1 cellular context compared by ENCODE assay signal in genomic region chr7:39948932-39949928, GRCh38.
TF ChIP-seq lines count a peak whose summit lies in the region.

No MANE protein-coding gene starts in this region.

TF ChIP-seq in GM12878, 131 proteins besides CTCF, POLR2A, EP300 and RAD21 (continued from another document):
- TF ChIP-seq, protein P1, sequence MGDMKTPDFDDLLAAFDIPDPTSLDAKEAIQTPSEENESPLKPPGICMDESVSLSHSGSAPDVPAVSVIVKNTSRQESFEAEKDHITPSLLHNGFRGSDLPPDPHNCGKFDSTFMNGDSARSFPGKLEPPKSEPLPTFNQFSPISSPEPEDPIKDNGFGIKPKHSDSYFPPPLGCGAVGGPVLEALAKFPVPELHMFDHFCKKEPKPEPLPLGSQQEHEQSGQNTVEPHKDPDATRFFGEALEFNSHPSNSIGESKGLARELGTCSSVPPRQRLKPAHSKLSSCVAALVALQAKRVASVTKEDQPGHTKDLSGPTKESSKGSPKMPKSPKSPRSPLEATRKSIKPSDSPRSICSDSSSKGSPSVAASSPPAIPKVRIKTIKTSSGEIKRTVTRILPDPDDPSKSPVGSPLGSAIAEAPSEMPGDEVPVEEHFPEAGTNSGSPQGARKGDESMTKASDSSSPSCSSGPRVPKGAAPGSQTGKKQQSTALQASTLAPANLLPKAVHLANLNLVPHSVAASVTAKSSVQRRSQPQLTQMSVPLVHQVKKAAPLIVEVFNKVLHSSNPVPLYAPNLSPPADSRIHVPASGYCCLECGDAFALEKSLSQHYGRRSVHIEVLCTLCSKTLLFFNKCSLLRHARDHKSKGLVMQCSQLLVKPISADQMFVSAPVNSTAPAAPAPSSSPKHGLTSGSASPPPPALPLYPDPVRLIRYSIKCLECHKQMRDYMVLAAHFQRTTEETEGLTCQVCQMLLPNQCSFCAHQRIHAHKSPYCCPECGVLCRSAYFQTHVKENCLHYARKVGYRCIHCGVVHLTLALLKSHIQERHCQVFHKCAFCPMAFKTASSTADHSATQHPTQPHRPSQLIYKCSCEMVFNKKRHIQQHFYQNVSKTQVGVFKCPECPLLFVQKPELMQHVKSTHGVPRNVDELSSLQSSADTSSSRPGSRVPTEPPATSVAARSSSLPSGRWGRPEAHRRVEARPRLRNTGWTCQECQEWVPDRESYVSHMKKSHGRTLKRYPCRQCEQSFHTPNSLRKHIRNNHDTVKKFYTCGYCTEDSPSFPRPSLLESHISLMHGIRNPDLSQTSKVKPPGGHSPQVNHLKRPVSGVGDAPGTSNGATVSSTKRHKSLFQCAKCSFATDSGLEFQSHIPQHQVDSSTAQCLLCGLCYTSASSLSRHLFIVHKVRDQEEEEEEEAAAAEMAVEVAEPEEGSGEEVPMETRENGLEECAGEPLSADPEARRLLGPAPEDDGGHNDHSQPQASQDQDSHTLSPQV (IDR thresholded peaks at IDR 0.05) = no peak
- peak; percentile 61 for TF ChIP-seq IKZF1 (conservative IDR thresholded peaks at IDR 0.05)
- TF ChIP-seq, protein P2, sequence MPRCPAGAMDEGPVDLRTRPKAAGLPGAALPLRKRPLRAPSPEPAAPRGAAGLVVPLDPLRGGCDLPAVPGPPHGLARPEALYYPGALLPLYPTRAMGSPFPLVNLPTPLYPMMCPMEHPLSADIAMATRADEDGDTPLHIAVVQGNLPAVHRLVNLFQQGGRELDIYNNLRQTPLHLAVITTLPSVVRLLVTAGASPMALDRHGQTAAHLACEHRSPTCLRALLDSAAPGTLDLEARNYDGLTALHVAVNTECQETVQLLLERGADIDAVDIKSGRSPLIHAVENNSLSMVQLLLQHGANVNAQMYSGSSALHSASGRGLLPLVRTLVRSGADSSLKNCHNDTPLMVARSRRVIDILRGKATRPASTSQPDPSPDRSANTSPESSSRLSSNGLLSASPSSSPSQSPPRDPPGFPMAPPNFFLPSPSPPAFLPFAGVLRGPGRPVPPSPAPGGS (IDR thresholded peaks at IDR 0.05; ENCODE audit: borderline replicate concordance, insufficient read depth, low read depth, low read length, poor library complexity, severe bottlenecking) = no peak
- no peak for TF ChIP-seq HDAC2 (IDR thresholded peaks at IDR 0.05)
- 0 out of 2 replicates have a peak, but pooled peaks have one; percentile 21 for TF ChIP-seq JUND (IDR thresholded peaks at IDR 0.05; ENCODE audit: low read depth, low read length)
- TF ChIP-seq PBX3 (IDR thresholded peaks at IDR 0.05; ENCODE audit: insufficient replicate concordance, low read depth, low read length) = no peak
- TF ChIP-seq CEBPZ (IDR thresholded peaks at IDR 0.05; ENCODE audit: low read depth, low read length) = no peak
- TF ChIP-seq MTA3 (IDR thresholded peaks at IDR 0.05; ENCODE audit: borderline replicate concordance, low read length) = no peak
- TF ChIP-seq MTA2 (IDR thresholded peaks at IDR 0.05; ENCODE audit: low read depth) = 0 out of 2 replicates have a peak, but pooled peaks have one; percentile 38
- no peak for TF ChIP-seq NR2C2 (IDR thresholded peaks at IDR 0.05; ENCODE audit: borderline replicate concordance, control insufficient read depth, insufficient read length, low read depth)
- TF ChIP-seq POLR2AphosphoS2 (IDR thresholded peaks at IDR 0.05; ENCODE audit: low read depth, low read length) = peak; percentile 88
- TF ChIP-seq RBBP5 (conservative IDR thresholded peaks at IDR 0.05) = no peak
- no peak for TF ChIP-seq ZNF622 (IDR thresholded peaks at IDR 0.05)
- no peak for TF ChIP-seq EZH2 (IDR thresholded peaks at IDR 0.05; ENCODE audit: borderline replicate concordance, control insufficient read depth, low read depth, low read length)
- no peak; the same call in 1 of the 2 replicates for TF ChIP-seq RB1 (IDR thresholded peaks at IDR 0.05; ENCODE audit: borderline replicate concordance)
- no peak for TF ChIP-seq MEF2B (IDR thresholded peaks at IDR 0.05; ENCODE audit: partially characterized antibody, poor library complexity, severe bottlenecking)
- peak; percentile 67 for TF ChIP-seq YY1 (IDR thresholded peaks at IDR 0.05; ENCODE audit: low read depth, low read length)
- TF ChIP-seq POU2F2 (IDR thresholded peaks at IDR 0.05; ENCODE audit: borderline replicate concordance, low read depth, low read length) = peak; percentile 79; the same call in 2 of the 3 replicates
- peak; percentile 22; the same call in 1 of the 2 replicates for TF ChIP-seq EED (IDR thresholded peaks at IDR 0.05; ENCODE audit: low read depth)
- TF ChIP-seq ZNF217 (IDR thresholded peaks at IDR 0.05) = no peak
- peak; percentile 27; the same call in 1 of the 2 replicates for TF ChIP-seq ZNF687 (IDR thresholded peaks at IDR 0.05)
- no peak for TF ChIP-seq NR2C1 (IDR thresholded peaks at IDR 0.05)
- TF ChIP-seq BACH1 (IDR thresholded peaks at IDR 0.05; ENCODE audit: borderline replicate concordance) = peak; percentile 51; the same call in 1 of the 2 replicates
- no peak; the same call in 1 of the 2 replicates for TF ChIP-seq FOXM1 (IDR thresholded peaks at IDR 0.05; ENCODE audit: low read depth, low read length)
- TF ChIP-seq ESRRA (IDR thresholded peaks at IDR 0.05; ENCODE audit: low read length) = no peak
- peak; percentile 75 for TF ChIP-seq PKNOX1 (IDR thresholded peaks at IDR 0.05)
- TF ChIP-seq KDM1A (IDR thresholded peaks at IDR 0.05; ENCODE audit: borderline replicate concordance) = no peak
- TF ChIP-seq RELA (IDR thresholded peaks at IDR 0.05; ENCODE audit: borderline replicate concordance, partially characterized antibody) = no peak
- 0 out of 2 replicates have a peak, but pooled peaks have one; percentile 18 for TF ChIP-seq IRF3 (IDR thresholded peaks at IDR 0.05)
- TF ChIP-seq RFX5 (IDR thresholded peaks at IDR 0.05; ENCODE audit: low read depth, low read length) = 0 out of 2 replicates have a peak, but pooled peaks have one; percentile 48
- peak; percentile 89 for TF ChIP-seq ZNF384 (IDR thresholded peaks at IDR 0.05; ENCODE audit: borderline replicate concordance, low read depth, low read length)
- peak in 1 of 2 experiments; percentile 58; a peak in 2 of 4 replicates for TF ChIP-seq BHLHE40 (IDR thresholded peaks at IDR 0.05; ENCODE audit: borderline replicate concordance in 1 of 2, low read depth in 2 of 2, low read length in 1 of 2)
